ENCODE assay signal across 12 cellular contexts in the genomic region with DNA sequence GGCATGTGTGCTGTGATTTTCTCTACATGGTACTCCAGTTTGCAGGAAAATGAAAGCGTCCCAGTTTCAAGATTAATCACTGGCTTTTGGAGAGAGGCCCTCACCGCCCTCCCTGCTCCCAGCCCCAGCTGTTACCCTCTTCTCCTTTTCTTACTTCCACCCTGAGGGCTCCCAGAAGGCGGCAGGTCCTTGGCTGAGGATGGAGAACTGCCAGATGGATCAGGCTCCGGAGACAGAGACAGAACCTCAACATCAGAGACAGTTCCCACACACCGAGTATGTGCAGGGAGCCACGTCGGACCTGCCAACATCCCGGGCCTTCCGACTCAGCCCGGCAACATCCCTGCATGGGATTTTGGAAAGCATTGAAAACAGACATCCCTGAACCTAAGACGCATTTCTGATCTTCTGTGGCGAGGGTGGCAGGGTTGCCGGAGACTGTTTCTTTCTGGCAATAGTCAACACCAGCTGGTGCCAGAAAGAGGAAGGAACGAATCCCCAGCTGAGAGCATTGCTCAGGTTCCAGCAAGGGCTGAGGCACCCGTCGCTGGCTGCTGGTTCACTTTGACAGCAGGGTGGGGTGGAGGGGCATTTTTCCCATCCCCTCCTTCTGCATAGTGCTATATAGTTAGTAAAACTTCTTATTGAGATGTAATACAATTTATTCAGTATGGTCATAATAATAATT.
A peak's percentile ranks its signal among the peaks of the same experiment; 100 is the strongest.
DNase-seq lines count a peak whose midpoint lies in the region; ATAC-seq and TF ChIP-seq lines count a peak whose summit lies in the region.
"Had no signal": no experiment of that assay in that cellular context is flagged by ENCODE, and none has a peak within 500 bp of the region (broad histone marks: within the 10 kb centered on the region; RNA-seq: fewer than 3 reads in every experiment).

No MANE protein-coding gene starts in this region.

- peak overlapping the region; percentile 2 for H2AFZ ChIP-seq in neuronal stem cell (ENCODE audit: low read length)

- no peaks in the 10 kb centered on the region for H3K79me1 ChIP-seq in neuronal stem cell (ENCODE audit: low read depth, low read length)

- no peak overlapping the region for H2AK5ac ChIP-seq in neuronal stem cell (ENCODE audit: low read depth, low read length)

- H3K27me3 ChIP-seq in esophagus muscularis mucosa (no peaks in the 10 kb centered on the region), neuronal stem cell (ENCODE audit: control insufficient read depth in 3 of 3, insufficient read depth in 3 of 3, low read depth in 1 of 3, low read length in 3 of 3) (no peaks in the 10 kb centered on the region), tibial nerve (no peaks in the 10 kb centered on the region)

- H2BK5ac ChIP-seq in neuronal stem cell (ENCODE audit: low read length), result no peak overlapping the region

- no peak for ATAC-seq in activated CD4-positive, CD25-positive, alpha-beta regulatory T cell treated with anti-CD3 and anti-CD28 coated beads, Interleukin-2, amount 50 U/mL, for 24 hours
- no peak for ATAC-seq in GM21737 (IDR thresholded peaks at IDR 0.05; ENCODE audit: unreplicated experiment)
- ATAC-seq: K562, SK-N-SH treated with all-trans-retinoic acid at 6 μM for 48 hours had no signal

- intact Hi-C loops in esophagus muscularis mucosa (cut with DNase I), result no loop called here

- H2BK15ac ChIP-seq in neuronal stem cell (ENCODE audit: low read length), result peak overlapping the region; percentile 34

- H2BK12ac ChIP-seq in neuronal stem cell (ENCODE audit: low read length), result no peak overlapping the region

- WGBS in esophagus muscularis mucosa, result 26% methylated on average over 16 of the region's 16 CpGs
- no CpG with 5 or more reads among the region's 16 CpGs for WGBS in neuronal stem cell (ENCODE audit: extremely low coverage in 2 of 2, insufficient read length in 2 of 2, insufficient replicate concordance in 1 of 2), 2 donors
- WGBS in tibial nerve, 2 donors, result 68 to 71% methylated on average over 16 of the region's 16 CpGs

- peak overlapping the region; percentile 6 to 25 (median 20) for H3K4me3 ChIP-seq in esophagus muscularis mucosa
- no peak overlapping the region for H3K4me3 ChIP-seq in neuronal stem cell (ENCODE audit: low read length in 2 of 2)
- no peak overlapping the region for H3K4me3 ChIP-seq in tibial nerve
- H3K4me3 ChIP-seq: K562 had no signal

- DNase-seq in AG20443 (ENCODE audit: low spot score), result peak; percentile 32
- peak; percentile 87 for DNase-seq in NCI-H2171 (lab: John Stamatoyannopoulos, UW)
- DNase-seq in esophagus muscularis mucosa (ENCODE audit: extremely low spot score), result no peak
- DNase-seq in neuronal stem cell (ENCODE audit: low spot score), result no peak
- DNase-seq in tibial nerve (ENCODE audit: low spot score in 2 of 2), result no peak
- no peak for DNase-seq in activated naive CD4-positive, alpha-beta T cell treated with anti-CD3 and anti-CD28 coated beads, Interleukin-2, amount 50 U/mL, for 16 hours
- DNase-seq: activated CD4-positive, alpha-beta memory T cell treated with anti-CD3 and anti-CD28 coated beads, Interleukin-2, amount 10 ng/mL, durations not matched to agents 7 days and 5 days; H7 had no signal

- no peak overlapping the region for H4K8ac ChIP-seq in neuronal stem cell (ENCODE audit: low read depth, low read length)

- H3K4ac ChIP-seq in neuronal stem cell (ENCODE audit: low read length), result no peak overlapping the region

- no peak overlapping the region for H4K91ac ChIP-seq in neuronal stem cell (ENCODE audit: low read depth, low read length, poor library complexity)

- H3K14ac ChIP-seq in neuronal stem cell (ENCODE audit: low read length), result no peak overlapping the region

- peak overlapping the region; percentile 75 for H3K18ac ChIP-seq in neuronal stem cell (ENCODE audit: low read length)

- TF ChIP-seq CTCF in esophagus muscularis mucosa (IDR thresholded peaks at IDR 0.05) (no peak), tibial nerve (IDR thresholded peaks at IDR 0.05) (no peak)

- no peak overlapping the region for H3K4me2 ChIP-seq in neuronal stem cell (ENCODE audit: insufficient read depth, low read length, poor library complexity, severe bottlenecking)

- TF ChIP-seq EP300 in esophagus muscularis mucosa (IDR thresholded peaks at IDR 0.05), result no peak
- no peak for TF ChIP-seq EP300 in tibial nerve (IDR thresholded peaks at IDR 0.05)

- H3K36me3 ChIP-seq in esophagus muscularis mucosa (no peaks in the 10 kb centered on the region), neuronal stem cell (replicated peaks in 1 of 2; ENCODE audit: control insufficient read depth in 2 of 2, insufficient read depth in 2 of 2, low read length in 2 of 2) (no peaks in the 10 kb centered on the region), tibial nerve (no peaks in the 10 kb centered on the region)

- H3K9ac ChIP-seq in neuronal stem cell (ENCODE audit: low read depth, low read length, poor library complexity), result no peak overlapping the region

- H3K27ac ChIP-seq in esophagus muscularis mucosa (replicated peaks in 1 of 4) (peak overlapping the region; percentile 65 to 80 (median 68)), neuronal stem cell (replicated peaks; ENCODE audit: low read length) (no peak overlapping the region), tibial nerve (peak overlapping the region in 1 of 4 donors; percentile 18)

- peaks cover 0 to 8% (median 3%) of the 10 kb centered on the region in 4 donors for H3K9me3 ChIP-seq in esophagus muscularis mucosa
- H3K9me3 ChIP-seq in neuronal stem cell (replicated peaks in 1 of 2; ENCODE audit: control insufficient read depth in 2 of 2, insufficient read depth in 1 of 2, low read depth in 1 of 2, low read length in 2 of 2), result no peaks in the 10 kb centered on the region
- peaks cover 0 to 9% (median 0%) of the 10 kb centered on the region in 4 donors for H3K9me3 ChIP-seq in tibial nerve

- H3K23ac ChIP-seq in neuronal stem cell (ENCODE audit: low read depth, low read length, poor library complexity), result no peak overlapping the region

- TF ChIP-seq POLR2A in esophagus muscularis mucosa (IDR thresholded peaks at IDR 0.05; ENCODE audit: low read depth) (no peak), tibial nerve (IDR thresholded peaks at IDR 0.05) (no peak)

- H2BK120ac ChIP-seq in neuronal stem cell (ENCODE audit: low read depth, low read length), result no peak overlapping the region

- H3K4me1 ChIP-seq in esophagus muscularis mucosa (peaks cover 4 to 34% (median 29%) of the 10 kb centered on the region in 4 donors), neuronal stem cell (ENCODE audit: control insufficient read depth in 2 of 2, insufficient read depth in 1 of 2, low read depth in 1 of 2, low read length in 2 of 2) (no peaks in the 10 kb centered on the region), tibial nerve (no peaks in the 10 kb centered on the region)

Comparison
In these comparisons a context has a peak if more than half of its experiments do, and no peak if none do; other contexts are left out.
1. DNase-seq: peak in AG20443 (single experiment) and NCI-H2171 (single experiment); none in esophagus muscularis mucosa (single experiment), neuronal stem cell (single experiment), tibial nerve (0 of 2) and activated naive CD4-positive, alpha-beta T cell treated with anti-CD3 and anti-CD28 coated beads, Interleukin-2, amount 50 U/mL, for 16 hours (single experiment).
2. H3K4me3 ChIP-seq: peak in esophagus muscularis mucosa (4 of 4); none in neuronal stem cell (0 of 2) and tibial nerve (0 of 4).